Comparison of ENCODE assay signal across 8 cellular contexts in genomic region chr22:27879923-27880322, GRCh38. TPM values are rescaled to one million over a fixed set of nuclear protein-coding genes. Genes with fewer than 3 reads are reported as not detected.
DNase-seq lines count a peak whose midpoint lies in the region; ATAC-seq, FAIRE-seq and TF ChIP-seq lines count a peak whose summit lies in the region.

No MANE protein-coding gene starts in this region.

- peaks cover 53% of the 10 kb centered on the region for H3K4me1 Mint-ChIP-seq in neural progenitor cell

- H3K9ac ChIP-seq in fibroblast of lung (ENCODE audit: insufficient read depth, low read length), result no peak overlapping the region
- H3K9ac ChIP-seq in neural progenitor cell, result no peak overlapping the region

- no peak overlapping the region for H3K4me3 ChIP-seq in RWPE2 (ENCODE audit: severe bottlenecking)
- no peak overlapping the region for H3K4me3 ChIP-seq in fibroblast of lung (replicated peaks in 1 of 4; ENCODE audit: control extremely low read depth in 1 of 4, insufficient read depth in 1 of 4, low read depth in 3 of 4, low read length in 4 of 4)
- H3K4me3 ChIP-seq in neural progenitor cell, result no peak overlapping the region

- in situ Hi-C loops in ACHN (cut with HindIII; ENCODE audit: low pct_ligation_motif_present, low pct_unique_long_range_greater_than_20kb, low sequenced_read_pairs), result no loop called here

- TF ChIP-seq CTCF in RWPE2 (IDR thresholded peaks at IDR 0.05; ENCODE audit: poor library complexity, severe bottlenecking) (no peak), fibroblast of lung (conservative IDR thresholded peaks at IDR 0.05 in 1 of 2, IDR thresholded peaks at IDR 0.05 in 1 of 2; ENCODE audit: low read depth in 1 of 2, low read length in 2 of 2) (peak; percentile 72 to 79), neural progenitor cell (IDR thresholded peaks at IDR 0.05) (peak; percentile 71)

- H3K4me1 ChIP-seq in RWPE2 (ENCODE audit: insufficient read depth, poor library complexity, severe bottlenecking) (peaks cover 13% of the 10 kb centered on the region), fibroblast of lung (ENCODE audit: control insufficient read depth, extremely low read depth, insufficient read depth, low read length) (peaks cover 25% of the 10 kb centered on the region), neural progenitor cell (peaks cover 79% of the 10 kb centered on the region)

- ATAC-seq in RWPE2 (ENCODE audit: low read depth), result peak; percentile 67
- no peak for ATAC-seq in GM18873 (IDR thresholded peaks at IDR 0.05; ENCODE audit: low FRiP score, unreplicated experiment)

- H3F3A ChIP-seq in neural progenitor cell (ENCODE audit: low read depth), result peaks cover 37% of the 10 kb centered on the region

- H2AFZ ChIP-seq in fibroblast of lung (ENCODE audit: low read length) (no peak overlapping the region), neural progenitor cell (replicated peaks) (no peak overlapping the region)

- H3K9me3 ChIP-seq in RWPE2 (ENCODE audit: severe bottlenecking) (no peaks in the 10 kb centered on the region), fibroblast of lung (ENCODE audit: control insufficient read depth, insufficient read depth, low read depth, low read length) (no peaks in the 10 kb centered on the region), neural progenitor cell (ENCODE audit: low read depth) (no peaks in the 10 kb centered on the region)

- no peak overlapping the region for H3K4me2 ChIP-seq in fibroblast of lung (ENCODE audit: extremely low read depth, insufficient read depth, low read length)
- no peak overlapping the region for H3K4me2 ChIP-seq in neural progenitor cell

- H3K27me3 ChIP-seq in RWPE2 (ENCODE audit: insufficient read depth, poor library complexity, severe bottlenecking), result no peaks in the 10 kb centered on the region
- H3K27me3 ChIP-seq in fibroblast of lung (ENCODE audit: control insufficient read depth, insufficient read depth, low read length), result no peaks in the 10 kb centered on the region
- no peaks in the 10 kb centered on the region for H3K27me3 ChIP-seq in neural progenitor cell

- H3K36me3 ChIP-seq in RWPE2 (ENCODE audit: low read depth) (peaks cover 56% of the 10 kb centered on the region), fibroblast of lung (ENCODE audit: control insufficient read depth, insufficient read depth, low read length) (peaks cover 3% of the 10 kb centered on the region), neural progenitor cell (no peaks in the 10 kb centered on the region)

- H3K27me3 Mint-ChIP-seq in neural progenitor cell (ENCODE audit: insufficient read depth, low read depth), result no peaks in the 10 kb centered on the region

- no peak for TF ChIP-seq POLR2A in GM12891 (IDR thresholded peaks at IDR 0.05; ENCODE audit: low read depth, low read length)

- H3K27ac Mint-ChIP-seq in neural progenitor cell, result no peak overlapping the region

- peaks cover 5% of the 10 kb centered on the region for H3K36me3 Mint-ChIP-seq in neural progenitor cell

- H3K27ac ChIP-seq in RWPE2 (ENCODE audit: poor library complexity, severe bottlenecking) (no peak overlapping the region), fibroblast of lung (ENCODE audit: insufficient read depth, low read length) (no peak overlapping the region), neural progenitor cell (no peak overlapping the region)

- no peaks in the 10 kb centered on the region for H4K20me1 ChIP-seq in fibroblast of lung (ENCODE audit: control insufficient read depth, extremely low read depth, insufficient read depth, low read length)
- H4K20me1 ChIP-seq in neural progenitor cell (ENCODE audit: low read depth), result peaks cover 78% of the 10 kb centered on the region

- peak; percentile 61 for FAIRE-seq in GM12891 (lab: Jason Lieb, UNC)

- H3K79me2 ChIP-seq in fibroblast of lung (ENCODE audit: control insufficient read depth, insufficient read depth, low read length), result peaks cover 31% of the 10 kb centered on the region
- H3K79me2 ChIP-seq in neural progenitor cell (ENCODE audit: low read depth), result peaks cover 36% of the 10 kb centered on the region

- no peak overlapping the region for H3K4me3 Mint-ChIP-seq in neural progenitor cell

- no peaks in the 10 kb centered on the region for H3K9me3 Mint-ChIP-seq in neural progenitor cell

- DNase-seq in ACHN (peak; percentile 58), GM12891 (ENCODE audit: insufficient read length, low spot score) (no peak), RWPE2 (ENCODE audit: low spot score) (no peak), fibroblast of lung (ENCODE audit: low read depth in 2 of 2) (peak; percentile 49 to 51), neural progenitor cell (ENCODE audit: low spot score) (peak; percentile 69), NCI-H510A (lab: John Stamatoyannopoulos, UW) (no peak), NCI-H2029 treated with DMSO at 0.1 percent for 48 hours (lab: John Stamatoyannopoulos, UW) (no peak)

TF ChIP-seq in GM12891, 5 proteins besides CTCF, POLR2A, EP300 and RAD21:
- TF ChIP-seq POLR2AphosphoS5 (IDR thresholded peaks at IDR 0.05; ENCODE audit: low read depth, low read length) (no peak), SPI1 (IDR thresholded peaks at IDR 0.05; ENCODE audit: low read depth, low read length) (peak; percentile 25; the same call in 1 of the 2 replicates), POU2F2 (IDR thresholded peaks at IDR 0.05; ENCODE audit: low read depth, low read length) (no peak), PAX5 (IDR thresholded peaks at IDR 0.05; ENCODE audit: insufficient read depth, low read length, severe bottlenecking) (no peak), TAF1 (IDR thresholded peaks at IDR 0.05; ENCODE audit: low read depth, low read length) (no peak)

RNA-seq across cellular contexts. Expression of gene PITPNB, which starts 39.1 kb away (rescaled TPM):
- 34.9 TPM for polyA plus RNA-seq in GM12891 (2012; ENCODE audit: low read depth, missing spikeins)
- 26.2 and 42.4 TPM in 2 replicates for total RNA-seq in fibroblast of lung
- 79.4 and 91.0 TPM in 2 replicates for polyA plus RNA-seq in fibroblast of lung
- polyA plus RNA-seq in fibroblast of lung (2012), result 68.7 and 80.6 TPM in 2 replicates
- polyA minus RNA-seq in fibroblast of lung (ENCODE audit: low replicate concordance), result 26.0 and 33.1 TPM in 2 replicates
- total RNA-seq in neural progenitor cell (ENCODE audit: low replicate concordance), result 17.2 and 32.5 TPM in 2 replicates

Comparison
In these comparisons a context has a peak if more than half of its experiments do, and no peak if none do; other contexts are left out.
1. DNase-seq: peak in ACHN (single experiment), fibroblast of lung (2 of 2) and neural progenitor cell (single experiment); none in GM12891 (single experiment), RWPE2 (single experiment), NCI-H510A (single experiment) and NCI-H2029 treated with DMSO at 0.1 percent for 48 hours (single experiment).